ENCODE assay signal across 1 cellular context in the genomic region with DNA sequence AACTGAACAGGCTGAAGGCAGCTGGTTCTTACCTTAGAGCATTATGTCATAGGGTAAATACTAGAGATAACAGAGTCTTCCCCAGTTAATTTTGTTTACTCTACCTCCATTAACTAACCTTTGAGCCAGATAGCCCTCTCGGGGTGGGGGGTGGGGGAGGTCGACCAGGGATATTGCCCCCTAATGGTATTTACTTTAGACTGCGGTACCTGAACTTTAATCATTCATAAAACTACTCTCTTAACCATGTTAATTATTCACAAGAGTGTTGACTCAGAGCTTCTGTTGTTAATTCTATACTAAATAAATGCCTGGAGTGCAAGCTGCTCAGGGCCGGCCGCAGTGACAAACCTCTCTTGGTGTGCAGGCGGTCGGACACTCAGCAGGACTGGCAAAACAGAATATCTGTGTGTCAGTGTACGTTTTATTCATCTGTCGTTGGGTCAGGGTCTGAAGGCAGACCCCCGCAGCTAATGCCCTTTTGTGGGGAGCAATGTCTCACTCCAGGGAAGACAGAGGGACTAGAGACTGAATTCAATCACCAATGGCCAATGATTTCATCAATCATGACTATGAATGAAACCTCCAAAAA.
TF ChIP-seq lines count a peak whose summit lies in the region.

No MANE protein-coding gene starts in this region.

TF ChIP-seq in HEK293, 187 proteins besides CTCF, POLR2A, EP300 and RAD21 (continued from another document):
- TF ChIP-seq, protein P1, sequence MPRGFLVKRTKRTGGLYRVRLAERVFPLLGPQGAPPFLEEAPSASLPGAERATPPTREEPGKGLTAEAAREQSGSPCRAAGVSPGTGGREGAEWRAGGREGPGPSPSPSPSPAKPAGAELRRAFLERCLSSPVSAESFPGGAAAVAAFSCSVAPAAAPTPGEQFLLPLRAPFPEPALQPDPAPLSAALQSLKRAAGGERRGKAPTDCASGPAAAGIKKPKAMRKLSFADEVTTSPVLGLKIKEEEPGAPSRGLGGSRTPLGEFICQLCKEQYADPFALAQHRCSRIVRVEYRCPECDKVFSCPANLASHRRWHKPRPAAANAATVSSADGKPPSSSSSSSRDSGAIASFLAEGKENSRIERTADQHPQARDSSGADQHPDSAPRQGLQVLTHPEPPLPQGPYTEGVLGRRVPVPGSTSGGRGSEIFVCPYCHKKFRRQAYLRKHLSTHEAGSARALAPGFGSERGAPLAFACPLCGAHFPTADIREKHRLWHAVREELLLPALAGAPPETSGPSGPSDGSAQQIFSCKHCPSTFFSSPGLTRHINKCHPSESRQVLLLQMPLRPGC (tag by site-specific recombination; IDR thresholded peaks at IDR 0.05), result no peak
- TF ChIP-seq ZNF529 (tag by site-specific recombination; IDR thresholded peaks at IDR 0.05; ENCODE audit: insufficient replicate concordance) (no peak), ZNF292 (tag by site-specific recombination; IDR thresholded peaks at IDR 0.05; ENCODE audit: borderline replicate concordance, low read depth) (no peak), ZNF16 (tag by site-specific recombination; IDR thresholded peaks at IDR 0.05; ENCODE audit: low read depth) (no peak), ZNF555 (tag by site-specific recombination; conservative IDR thresholded peaks at IDR 0.05) (no peak), ZNF791 (tag by site-specific recombination; IDR thresholded peaks at IDR 0.05) (no peak), GLI2 (tag by site-specific recombination; IDR thresholded peaks at IDR 0.05; ENCODE audit: borderline replicate concordance, low read depth) (no peak), ZNF776 (tag by site-specific recombination; IDR thresholded peaks at IDR 0.05; ENCODE audit: borderline replicate concordance) (no peak), ZBTB20 (tag by site-specific recombination; IDR thresholded peaks at IDR 0.05) (0 out of 2 replicates have a peak, but pooled peaks have one; percentile 1), SALL2 (tag by site-specific recombination; IDR thresholded peaks at IDR 0.05; ENCODE audit: borderline replicate concordance) (no peak), ZNF792 (tag by site-specific recombination; IDR thresholded peaks at IDR 0.05) (no peak), ZNF530 (tag by site-specific recombination; IDR thresholded peaks at IDR 0.05; ENCODE audit: low read depth) (no peak), ZNF311 (tag by site-specific recombination; IDR thresholded peaks at IDR 0.05; ENCODE audit: borderline replicate concordance) (no peak), ZNF843 (tag by site-specific recombination; IDR thresholded peaks at IDR 0.05) (no peak; the same call in 1 of the 2 replicates), ZNF654 (tag by site-specific recombination; IDR thresholded peaks at IDR 0.05; ENCODE audit: low read depth) (no peak), ZNF184 (tag by site-specific recombination; IDR thresholded peaks at IDR 0.05) (no peak), GLIS1 (tag by site-specific recombination; IDR thresholded peaks at IDR 0.05) (peak; percentile 91), ZNF366 (tag by site-specific recombination; conservative IDR thresholded peaks at IDR 0.05) (0 out of 2 replicates have a peak, but pooled peaks have one; percentile 33), WT1 (tag by site-specific recombination; IDR thresholded peaks at IDR 0.05) (no peak), ZNF19 (tag by site-specific recombination; IDR thresholded peaks at IDR 0.05; ENCODE audit: low read depth) (no peak), OSR2 (tag by site-specific recombination; IDR thresholded peaks at IDR 0.05) (peak; percentile 41; the same call in 1 of the 2 replicates), ZFP69B (tag by site-specific recombination; IDR thresholded peaks at IDR 0.05) (no peak), ZNF777 (tag by site-specific recombination; IDR thresholded peaks at IDR 0.05; ENCODE audit: borderline replicate concordance) (no peak), ZNF629 (tag by site-specific recombination; IDR thresholded peaks at IDR 0.05) (peak; percentile 48), ZNF391 (tag by site-specific recombination; IDR thresholded peaks at IDR 0.05; ENCODE audit: borderline replicate concordance, low read depth) (no peak), SP2 (tag by site-specific recombination; IDR thresholded peaks at IDR 0.05) (no peak), ZNF302 (tag by site-specific recombination; IDR thresholded peaks at IDR 0.05; ENCODE audit: low read depth) (no peak), ZNF664 (tag by site-specific recombination; IDR thresholded peaks at IDR 0.05) (no peak), ZNF707 (tag by site-specific recombination; IDR thresholded peaks at IDR 0.05) (no peak)
- TF ChIP-seq, protein P2, sequence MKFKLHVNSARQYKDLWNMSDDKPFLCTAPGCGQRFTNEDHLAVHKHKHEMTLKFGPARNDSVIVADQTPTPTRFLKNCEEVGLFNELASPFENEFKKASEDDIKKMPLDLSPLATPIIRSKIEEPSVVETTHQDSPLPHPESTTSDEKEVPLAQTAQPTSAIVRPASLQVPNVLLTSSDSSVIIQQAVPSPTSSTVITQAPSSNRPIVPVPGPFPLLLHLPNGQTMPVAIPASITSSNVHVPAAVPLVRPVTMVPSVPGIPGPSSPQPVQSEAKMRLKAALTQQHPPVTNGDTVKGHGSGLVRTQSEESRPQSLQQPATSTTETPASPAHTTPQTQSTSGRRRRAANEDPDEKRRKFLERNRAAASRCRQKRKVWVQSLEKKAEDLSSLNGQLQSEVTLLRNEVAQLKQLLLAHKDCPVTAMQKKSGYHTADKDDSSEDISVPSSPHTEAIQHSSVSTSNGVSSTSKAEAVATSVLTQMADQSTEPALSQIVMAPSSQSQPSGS (tag by site-specific recombination; IDR thresholded peaks at IDR 0.05; ENCODE audit: low read depth), result 0 out of 2 replicates have a peak, but pooled peaks have one; percentile 28
- TF ChIP-seq, protein P3, sequence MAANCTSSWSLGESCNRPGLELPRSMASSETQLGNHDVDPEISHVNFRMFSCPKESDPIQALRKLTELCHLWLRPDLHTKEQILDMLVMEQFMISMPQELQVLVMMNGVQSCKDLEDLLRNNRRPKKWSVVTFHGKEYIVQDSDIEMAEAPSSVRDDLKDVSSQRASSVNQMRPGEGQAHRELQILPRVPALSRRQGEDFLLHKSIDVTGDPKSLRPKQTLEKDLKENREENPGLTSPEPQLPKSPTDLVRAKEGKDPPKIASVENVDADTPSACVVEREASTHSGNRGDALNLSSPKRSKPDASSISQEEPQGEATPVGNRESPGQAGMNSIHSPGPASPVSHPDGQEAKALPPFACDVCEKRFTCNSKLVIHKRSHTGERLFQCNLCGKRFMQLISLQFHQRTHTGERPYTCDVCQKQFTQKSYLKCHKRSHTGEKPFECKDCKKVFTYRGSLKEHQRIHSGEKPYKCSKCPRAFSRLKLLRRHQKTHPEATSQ (tag by site-specific recombination; IDR thresholded peaks at IDR 0.05), result no peak
- TF ChIP-seq, protein P4, sequence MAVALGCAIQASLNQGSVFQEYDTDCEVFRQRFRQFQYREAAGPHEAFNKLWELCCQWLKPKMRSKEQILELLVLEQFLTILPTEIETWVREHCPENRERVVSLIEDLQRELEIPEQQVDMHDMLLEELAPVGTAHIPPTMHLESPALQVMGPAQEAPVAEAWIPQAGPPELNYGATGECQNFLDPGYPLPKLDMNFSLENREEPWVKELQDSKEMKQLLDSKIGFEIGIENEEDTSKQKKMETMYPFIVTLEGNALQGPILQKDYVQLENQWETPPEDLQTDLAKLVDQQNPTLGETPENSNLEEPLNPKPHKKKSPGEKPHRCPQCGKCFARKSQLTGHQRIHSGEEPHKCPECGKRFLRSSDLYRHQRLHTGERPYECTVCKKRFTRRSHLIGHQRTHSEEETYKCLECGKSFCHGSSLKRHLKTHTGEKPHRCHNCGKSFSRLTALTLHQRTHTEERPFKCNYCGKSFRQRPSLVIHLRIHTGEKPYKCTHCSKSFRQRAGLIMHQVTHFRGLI (tag by site-specific recombination; IDR thresholded peaks at IDR 0.05), result no peak
- TF ChIP-seq, protein P5, sequence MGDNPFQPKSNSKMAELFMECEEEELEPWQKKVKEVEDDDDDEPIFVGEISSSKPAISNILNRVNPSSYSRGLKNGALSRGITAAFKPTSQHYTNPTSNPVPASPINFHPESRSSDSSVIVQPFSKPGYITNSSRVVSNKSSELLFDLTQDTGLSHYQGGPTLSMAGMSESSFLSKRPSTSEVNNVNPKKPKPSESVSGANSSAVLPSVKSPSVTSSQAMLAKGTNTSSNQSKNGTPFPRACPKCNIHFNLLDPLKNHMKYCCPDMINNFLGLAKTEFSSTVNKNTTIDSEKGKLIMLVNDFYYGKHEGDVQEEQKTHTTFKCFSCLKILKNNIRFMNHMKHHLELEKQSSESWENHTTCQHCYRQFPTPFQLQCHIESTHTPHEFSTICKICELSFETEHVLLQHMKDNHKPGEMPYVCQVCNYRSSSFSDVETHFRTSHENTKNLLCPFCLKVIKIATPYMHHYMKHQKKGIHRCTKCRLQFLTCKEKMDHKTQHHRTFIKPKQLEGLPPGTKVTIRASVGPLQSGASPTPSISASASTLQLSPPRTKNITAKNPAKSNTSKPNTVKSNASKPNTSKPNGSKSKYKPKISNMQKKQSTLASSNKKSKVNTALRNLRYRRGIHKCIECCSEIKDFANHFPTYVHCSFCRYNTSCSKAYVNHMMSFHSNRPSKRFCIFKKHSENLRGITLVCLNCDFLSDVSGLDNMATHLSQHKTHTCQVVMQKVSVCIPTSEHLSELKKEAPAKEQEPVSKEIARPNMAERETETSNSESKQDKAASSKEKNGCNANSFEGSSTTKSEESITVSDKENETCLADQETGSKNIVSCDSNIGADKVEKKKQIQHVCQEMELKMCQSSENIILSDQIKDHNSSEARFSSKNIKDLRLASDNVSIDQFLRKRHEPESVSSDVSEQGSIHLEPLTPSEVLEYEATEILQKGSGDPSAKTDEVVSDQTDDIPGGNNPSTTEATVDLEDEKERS (tag by site-specific recombination; IDR thresholded peaks at IDR 0.05), result no peak
- TF ChIP-seq, protein P6, sequence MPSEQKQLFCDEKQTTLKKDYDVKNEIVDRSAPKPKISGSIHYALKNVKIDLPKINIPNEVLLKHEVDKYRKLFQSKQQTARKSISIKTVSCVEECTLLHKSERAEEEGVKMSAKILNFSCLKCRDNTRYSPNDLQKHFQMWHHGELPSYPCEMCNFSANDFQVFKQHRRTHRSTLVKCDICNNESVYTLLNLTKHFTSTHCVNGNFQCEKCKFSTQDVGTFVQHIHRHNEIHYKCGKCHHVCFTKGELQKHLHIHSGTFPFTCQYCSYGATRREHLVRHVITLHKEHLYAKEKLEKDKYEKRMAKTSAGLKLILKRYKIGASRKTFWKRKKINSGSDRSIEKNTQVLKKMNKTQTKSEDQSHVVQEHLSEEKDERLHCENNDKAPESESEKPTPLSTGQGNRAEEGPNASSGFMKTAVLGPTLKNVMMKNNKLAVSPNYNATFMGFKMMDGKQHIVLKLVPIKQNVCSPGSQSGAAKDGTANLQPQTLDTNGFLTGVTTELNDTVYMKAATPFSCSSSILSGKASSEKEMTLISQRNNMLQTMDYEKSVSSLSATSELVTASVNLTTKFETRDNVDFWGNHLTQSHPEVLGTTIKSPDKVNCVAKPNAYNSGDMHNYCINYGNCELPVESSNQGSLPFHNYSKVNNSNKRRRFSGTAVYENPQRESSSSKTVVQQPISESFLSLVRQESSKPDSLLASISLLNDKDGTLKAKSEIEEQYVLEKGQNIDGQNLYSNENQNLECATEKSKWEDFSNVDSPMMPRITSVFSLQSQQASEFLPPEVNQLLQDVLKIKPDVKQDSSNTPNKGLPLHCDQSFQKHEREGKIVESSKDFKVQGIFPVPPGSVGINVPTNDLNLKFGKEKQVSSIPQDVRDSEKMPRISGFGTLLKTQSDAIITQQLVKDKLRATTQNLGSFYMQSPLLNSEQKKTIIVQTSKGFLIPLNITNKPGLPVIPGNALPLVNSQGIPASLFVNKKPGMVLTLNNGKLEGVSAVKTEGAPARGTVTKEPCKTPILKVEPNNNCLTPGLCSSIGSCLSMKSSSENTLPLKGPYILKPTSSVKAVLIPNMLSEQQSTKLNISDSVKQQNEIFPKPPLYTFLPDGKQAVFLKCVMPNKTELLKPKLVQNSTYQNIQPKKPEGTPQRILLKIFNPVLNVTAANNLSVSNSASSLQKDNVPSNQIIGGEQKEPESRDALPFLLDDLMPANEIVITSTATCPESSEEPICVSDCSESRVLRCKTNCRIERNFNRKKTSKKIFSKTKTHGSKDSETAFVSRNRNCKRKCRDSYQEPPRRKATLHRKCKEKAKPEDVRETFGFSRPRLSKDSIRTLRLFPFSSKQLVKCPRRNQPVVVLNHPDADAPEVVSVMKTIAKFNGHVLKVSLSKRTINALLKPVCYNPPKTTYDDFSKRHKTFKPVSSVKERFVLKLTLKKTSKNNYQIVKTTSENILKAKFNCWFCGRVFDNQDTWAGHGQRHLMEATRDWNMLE (tag by site-specific recombination; conservative IDR thresholded peaks at IDR 0.05; ENCODE audit: low read depth), result no peak
- TF ChIP-seq, protein P7, sequence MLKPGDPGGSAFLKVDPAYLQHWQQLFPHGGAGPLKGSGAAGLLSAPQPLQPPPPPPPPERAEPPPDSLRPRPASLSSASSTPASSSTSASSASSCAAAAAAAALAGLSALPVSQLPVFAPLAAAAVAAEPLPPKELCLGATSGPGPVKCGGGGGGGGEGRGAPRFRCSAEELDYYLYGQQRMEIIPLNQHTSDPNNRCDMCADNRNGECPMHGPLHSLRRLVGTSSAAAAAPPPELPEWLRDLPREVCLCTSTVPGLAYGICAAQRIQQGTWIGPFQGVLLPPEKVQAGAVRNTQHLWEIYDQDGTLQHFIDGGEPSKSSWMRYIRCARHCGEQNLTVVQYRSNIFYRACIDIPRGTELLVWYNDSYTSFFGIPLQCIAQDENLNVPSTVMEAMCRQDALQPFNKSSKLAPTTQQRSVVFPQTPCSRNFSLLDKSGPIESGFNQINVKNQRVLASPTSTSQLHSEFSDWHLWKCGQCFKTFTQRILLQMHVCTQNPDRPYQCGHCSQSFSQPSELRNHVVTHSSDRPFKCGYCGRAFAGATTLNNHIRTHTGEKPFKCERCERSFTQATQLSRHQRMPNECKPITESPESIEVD (tag by site-specific recombination; IDR thresholded peaks at IDR 0.05), result no peak
